Comparison of ENCODE assay signal across 15 cellular contexts in genomic region chr2:240868286-240869108, GRCh38. TPM values are rescaled to one million over a fixed set of nuclear protein-coding genes. Genes with fewer than 3 reads are reported as not detected.
A peak's percentile ranks its signal among the peaks of the same experiment; 100 is the strongest.
DNase-seq lines count a peak whose midpoint lies in the region; ATAC-seq and TF ChIP-seq lines count a peak whose summit lies in the region.
"Had no signal": no experiment of that assay in that cellular context is flagged by ENCODE, and none has a peak within 500 bp of the region (broad histone marks: within the 10 kb centered on the region; RNA-seq: fewer than 3 reads in every experiment).

AGXT (plus strand) TSS chr2:240868824; CDS start chr2:240868866, 42 bp downstream.

- no peaks in the 10 kb centered on the region for H3K36me3 Mint-ChIP-seq in neural progenitor cell
- H3K36me3 Mint-ChIP-seq: activated CD8-positive, alpha-beta memory T cell treated with anti-CD3 and anti-CD28 coated beads, Interleukin-2, amount 10 ng/mL, durations not matched to agents 7 days and 5 days had no signal

- H3K36me3 ChIP-seq in neural progenitor cell, result no peaks in the 10 kb centered on the region
- H3K36me3 ChIP-seq: adrenal gland had no signal

- no peak within 1 kb of the TSS for H3K4me3 Mint-ChIP-seq in neural progenitor cell
- H3K4me3 Mint-ChIP-seq: activated CD8-positive, alpha-beta memory T cell treated with anti-CD3 and anti-CD28 coated beads, Interleukin-2, amount 10 ng/mL, durations not matched to agents 7 days and 5 days had no signal

- no peak within 1 kb of the TSS for H2AFZ ChIP-seq in neural progenitor cell (replicated peaks)

- H3F3A ChIP-seq in neural progenitor cell (ENCODE audit: low read depth), result no peaks in the 10 kb centered on the region

- no peaks in the 10 kb centered on the region for H3K9me3 Mint-ChIP-seq in neural progenitor cell

- no peaks in the 10 kb centered on the region for H3K9me3 ChIP-seq in neural progenitor cell (ENCODE audit: low read depth)
- H3K9me3 ChIP-seq: adrenal gland had no signal

- peaks cover 3% of the 10 kb centered on the region for H3K27me3 Mint-ChIP-seq in neural progenitor cell (ENCODE audit: insufficient read depth, low read depth)

- H3K27ac Mint-ChIP-seq in neural progenitor cell, result peak within 1 kb of the TSS; percentile 42
- H3K27ac Mint-ChIP-seq: activated CD8-positive, alpha-beta memory T cell treated with anti-CD3 and anti-CD28 coated beads, Interleukin-2, amount 10 ng/mL, durations not matched to agents 7 days and 5 days had no signal

- H3K4me2 ChIP-seq in neural progenitor cell, result no peak within 1 kb of the TSS

- no peak within 1 kb of the TSS for H3K9ac ChIP-seq in neural progenitor cell

- peak; percentile 63 for DNase-seq in HuH-7 (ENCODE audit: low spot score)
- DNase-seq in NCI-H2196 (lab: John Stamatoyannopoulos, UW; ENCODE audit: unreplicated experiment), result peak; percentile 55
- peak; percentile 14 to 72 for DNase-seq in cardiac fibroblast (ENCODE audit: low read depth in 2 of 2)
- no peak for DNase-seq in neural progenitor cell (ENCODE audit: low spot score)
- DNase-seq in DMS79 treated with DMSO at 0.1 percent for 48 hours (lab: John Stamatoyannopoulos, UW), result no peak
- DNase-seq in NCI-H1930 (lab: John Stamatoyannopoulos, UW), result no peak
- DNase-seq: activated CD8-positive, alpha-beta memory T cell treated with anti-CD3 and anti-CD28 coated beads, Interleukin-2, amount 10 ng/mL, durations not matched to agents 7 days and 5 days; adrenal gland; effector memory CD4-positive, alpha-beta T cell; mesendoderm; substantia nigra; T1000 had no signal

- peaks cover 10% of the 10 kb centered on the region for H3K4me1 Mint-ChIP-seq in neural progenitor cell

- H3K4me3 ChIP-seq in cardiac fibroblast (replicated peaks in 1 of 2; ENCODE audit: low read depth in 2 of 2, low read length in 2 of 2) (no peak within 1 kb of the TSS), neural progenitor cell (no peak within 1 kb of the TSS)
- H3K4me3 ChIP-seq: adrenal gland had no signal

- no peaks in the 10 kb centered on the region for H4K20me1 ChIP-seq in neural progenitor cell (ENCODE audit: low read depth)

- no peaks in the 10 kb centered on the region for H3K27me3 ChIP-seq in neural progenitor cell
- H3K27me3 ChIP-seq: adrenal gland had no signal

- no peaks in the 10 kb centered on the region for H3K79me2 ChIP-seq in neural progenitor cell (ENCODE audit: low read depth)

- H3K27ac ChIP-seq in neural progenitor cell, result no peak within 1 kb of the TSS
- H3K27ac ChIP-seq: adrenal gland had no signal

- no peaks in the 10 kb centered on the region for H3K4me1 ChIP-seq in neural progenitor cell
- H3K4me1 ChIP-seq: adrenal gland had no signal

- TF ChIP-seq CTCF in cardiac fibroblast (IDR thresholded peaks at IDR 0.05; ENCODE audit: low read depth, low read length) (no peak), neural progenitor cell (IDR thresholded peaks at IDR 0.05) (no peak)

- ATAC-seq in HG02588 (IDR thresholded peaks at IDR 0.05; ENCODE audit: unreplicated experiment), result no peak
- ATAC-seq in GM21737 (IDR thresholded peaks at IDR 0.05; ENCODE audit: unreplicated experiment), result no peak
- ATAC-seq: activated CD8-positive, alpha-beta memory T cell treated with anti-CD3 and anti-CD28 coated beads, Interleukin-2, amount 10 ng/mL, durations not matched to agents 7 days and 5 days had no signal

RNA-seq across cellular contexts. Expression of gene AGXT, which starts in this region (rescaled TPM):
- not detected in 2 replicates for total RNA-seq in neural progenitor cell (ENCODE audit: low replicate concordance)
- total RNA-seq: activated CD8-positive, alpha-beta memory T cell treated with anti-CD3 and anti-CD28 coated beads, Interleukin-2, amount 10 ng/mL, durations not matched to agents 7 days and 5 days; pulmonary artery endothelial cell had no signal

Comparison
In these comparisons a context has a peak if more than half of its experiments do, and no peak if none do; other contexts are left out.
1. DNase-seq: peak in HuH-7 (single experiment), NCI-H2196 (single experiment) and cardiac fibroblast (2 of 2); none in neural progenitor cell (single experiment), DMS79 treated with DMSO at 0.1 percent for 48 hours (single experiment) and NCI-H1930 (0 of 2).